Comparison of ENCODE assay signal across 1 cellular context in genomic region chr5:150593996-150594395, GRCh38.
TF ChIP-seq lines count a peak whose summit lies in the region.

No MANE protein-coding gene starts in this region.

TF ChIP-seq in HepG2, 621 proteins besides CTCF, POLR2A, EP300 and RAD21:
- no peak for TF ChIP-seq TBX3 (IDR thresholded peaks at IDR 0.05; ENCODE audit: borderline replicate concordance)
- TF ChIP-seq ZNF431 (CRISPR knock-in tag; IDR thresholded peaks at IDR 0.05; ENCODE audit: borderline replicate concordance, low read depth), result no peak
